18 cellular contexts compared by ENCODE assay signal in the genomic region with DNA sequence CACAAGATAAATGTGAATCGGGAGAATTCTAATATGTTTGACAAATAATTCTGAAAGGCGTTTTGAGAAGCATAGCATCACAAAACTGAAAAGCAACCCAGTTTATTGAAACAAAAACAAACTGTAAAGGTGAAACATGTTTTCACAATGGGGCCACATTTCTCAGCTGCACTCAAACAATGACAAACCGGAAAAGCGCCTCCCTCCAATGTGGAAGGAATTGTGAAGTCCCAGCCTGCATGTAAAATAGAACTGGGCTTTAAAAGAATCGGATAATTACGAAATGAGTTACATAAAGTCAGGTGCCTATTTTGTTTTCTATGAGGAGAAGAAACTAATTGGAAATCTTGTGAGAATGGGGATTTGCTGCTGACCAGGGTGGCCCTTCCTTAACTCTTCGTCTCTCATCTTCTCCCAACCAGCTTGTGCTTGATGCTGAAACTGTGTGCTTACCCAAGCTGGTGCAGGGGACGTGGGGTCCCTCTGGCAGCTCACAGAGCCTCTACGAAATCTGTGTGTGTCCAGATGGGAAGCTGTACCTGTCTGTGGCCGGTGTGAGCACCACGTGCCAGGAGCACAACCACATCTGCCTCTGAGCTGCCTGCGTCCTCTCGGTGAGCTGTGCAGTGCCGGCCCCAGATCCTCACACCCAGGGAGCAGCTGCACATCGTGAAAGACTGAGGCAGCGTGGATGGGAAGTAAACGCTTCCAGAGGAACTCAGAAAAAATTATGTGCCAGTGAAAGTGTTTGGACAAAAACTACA.
DNase-seq lines count a peak whose midpoint lies in the region; ATAC-seq and TF ChIP-seq lines count a peak whose summit lies in the region.
"Had no signal": no experiment of that assay in that cellular context is flagged by ENCODE, and none has a peak within 500 bp of the region (broad histone marks: within the 10 kb centered on the region; RNA-seq: fewer than 3 reads in every experiment).

No MANE protein-coding gene starts in this region.

- no TSS peak for BruUV-seq in PC-3 (replicated peaks; lab: Mats Ljungman, UMichigan)

- intact Hi-C loops in PC-3 (cut with micrococcal nuclease): loop anchor here (2.0 to 5.0 kb wide), 2 partner anchors 51 to 1687 kb away; no protein-coding TSS in a partner anchor
- intact Hi-C loops in psoas muscle (cut with DNase I): loop anchor here in 1 of 2 donors (2.0 kb wide), 1 partner anchor 51 kb away; no protein-coding TSS in a partner anchor

- TF ChIP-seq CTCF in PC-3 (conservative IDR thresholded peaks at IDR 0.05; ENCODE audit: low read depth, low read length): no peak
- no peak for TF ChIP-seq CTCF in fibroblast of lung (conservative IDR thresholded peaks at IDR 0.05 in 1 of 2, IDR thresholded peaks at IDR 0.05 in 1 of 2; ENCODE audit: low read depth in 1 of 2, low read length in 2 of 2)
- no peak for TF ChIP-seq CTCF in psoas muscle (IDR thresholded peaks at IDR 0.05)

- POLR2A ChIA-PET in PC-3 (lab: Charles Lee; ENCODE audit: unreplicated experiment): no interaction called here

- no peak for ATAC-seq in PC-3
- ATAC-seq in psoas muscle: no peak
- ATAC-seq: activated CD8-positive, alpha-beta memory T cell treated with anti-CD3 and anti-CD28 coated beads, Interleukin-2, amount 10 ng/mL, durations not matched to agents 7 days and 5 days; stimulated activated effector memory CD8-positive, alpha-beta T cell treated with anti-CD3 and anti-CD28 coated beads, Interleukin-12 subunit alpha, Interleukin-12 subunit beta, amount 100 ng/mL, for 72 hours had no signal

- H3K79me2 ChIP-seq in PC-3 (ENCODE audit: low read length) (no peaks in the 10 kb centered on the region), fibroblast of lung (ENCODE audit: control insufficient read depth, insufficient read depth, low read length) (no peaks in the 10 kb centered on the region)

- DNase-seq in DMS53 (lab: John Stamatoyannopoulos, UW) (peak; percentile 58), DMS53 treated with DMSO at 0.1 percent for 48 hours (lab: John Stamatoyannopoulos, UW; ENCODE audit: unreplicated experiment) (no peak), PC-3 (peak; percentile 38), fibroblast of lung (ENCODE audit: low read depth in 2 of 2) (peak; percentile 36 to 61), psoas muscle (no peak), NCI-H187 (lab: John Stamatoyannopoulos, UW) (no peak), cerebellum (ENCODE audit: low spot score) (no peak), NCI-H1092 treated with DMSO at 0.1 percent for 48 hours (lab: John Stamatoyannopoulos, UW) (no peak)
- DNase-seq: activated B cell treated with CpG ODN at 0.5 μM for 24 hours; activated CD8-positive, alpha-beta memory T cell treated with anti-CD3 and anti-CD28 coated beads, Interleukin-2, amount 10 ng/mL, durations not matched to agents 7 days and 5 days; amniotic stem cell; Kasumi-1; naive B cell; NCI-H2227 treated with DMSO at 0.1 percent for 48 hours; SHP77 treated with DMSO at 0.1 percent for 48 hours had no signal

- H3K4me2 ChIP-seq in PC-3 (ENCODE audit: low read length) (peak overlapping the region; percentile 16), fibroblast of lung (ENCODE audit: extremely low read depth, insufficient read depth, low read length) (peak overlapping the region; percentile 1)

- no peaks in the 10 kb centered on the region for H3F3A ChIP-seq in PC-3 (ENCODE audit: low read length, unreplicated experiment)

- H3K9me3 ChIP-seq in PC-3 (ENCODE audit: low read length): no peaks in the 10 kb centered on the region
- H3K9me3 ChIP-seq in fibroblast of lung (ENCODE audit: control insufficient read depth, insufficient read depth, low read depth, low read length): no peaks in the 10 kb centered on the region
- H3K9me3 ChIP-seq in psoas muscle: no peaks in the 10 kb centered on the region
- H3K9me3 ChIP-seq: HAP-1 had no signal

- H3K9ac ChIP-seq in PC-3 (ENCODE audit: low read length) (no peak overlapping the region), fibroblast of lung (ENCODE audit: insufficient read depth, low read length) (no peak overlapping the region)

- H3K4me1 ChIP-seq in PC-3 (ENCODE audit: insufficient read depth, low read length) (peaks cover 47% of the 10 kb centered on the region), fibroblast of lung (ENCODE audit: control insufficient read depth, extremely low read depth, insufficient read depth, low read length) (peaks cover 11% of the 10 kb centered on the region), psoas muscle (peaks cover 26% of the 10 kb centered on the region)

- no peaks in the 10 kb centered on the region for H3K9me2 ChIP-seq in PC-3 (replicated peaks; ENCODE audit: low read length)

- H4K20me1 ChIP-seq in PC-3 (ENCODE audit: low read length) (no peaks in the 10 kb centered on the region), fibroblast of lung (ENCODE audit: control insufficient read depth, extremely low read depth, insufficient read depth, low read length) (no peaks in the 10 kb centered on the region)

- H3K4me3 ChIP-seq in PC-3 (ENCODE audit: low read length) (no peak overlapping the region), fibroblast of lung (replicated peaks in 1 of 4; ENCODE audit: control extremely low read depth in 1 of 4, insufficient read depth in 1 of 4, low read depth in 3 of 4, low read length in 4 of 4) (no peak overlapping the region), psoas muscle (no peak overlapping the region)
- H3K4me3 ChIP-seq: HAP-1 had no signal

- CTCF ChIA-PET in PC-3 (lab: Charles Lee): interaction anchor here (0.7 kb wide), 1 partner anchor 1187 kb away, joined by 3 read pairs; no protein-coding TSS in a partner anchor

- H2AFZ ChIP-seq in PC-3 (ENCODE audit: low read length) (peak overlapping the region; percentile 56), fibroblast of lung (ENCODE audit: low read length) (no peak overlapping the region)

- H3K36me3 ChIP-seq in PC-3 (ENCODE audit: low read depth, low read length) (no peaks in the 10 kb centered on the region), fibroblast of lung (ENCODE audit: control insufficient read depth, insufficient read depth, low read length) (no peaks in the 10 kb centered on the region), psoas muscle (ENCODE audit: insufficient read depth in 1 of 2, low read depth in 1 of 2) (no peaks in the 10 kb centered on the region)
- H3K36me3 ChIP-seq: HAP-1 had no signal

- WGBS in psoas muscle, 3 donors: 50 to 62% (median 53%) methylated on average over 17 of the region's 17 CpGs

- H3K27ac ChIP-seq in PC-3 (ENCODE audit: low read length): no peak overlapping the region
- H3K27ac ChIP-seq in fibroblast of lung (ENCODE audit: insufficient read depth, low read length): no peak overlapping the region
- peak overlapping the region; percentile 38 for H3K27ac ChIP-seq in psoas muscle
- H3K27ac ChIP-seq: 22Rv1 had no signal

- H3K27me3 ChIP-seq in PC-3 (ENCODE audit: low read length) (no peaks in the 10 kb centered on the region), fibroblast of lung (ENCODE audit: control insufficient read depth, insufficient read depth, low read length) (no peaks in the 10 kb centered on the region), psoas muscle (ENCODE audit: insufficient read depth in 3 of 3, low read length in 2 of 3) (no peaks in the 10 kb centered on the region)

Comparison
In these comparisons a context has a peak if more than half of its experiments do, and no peak if none do; other contexts are left out.
1. DNase-seq: peak in DMS53 (single experiment), PC-3 (single experiment) and fibroblast of lung (2 of 2); none in DMS53 treated with DMSO at 0.1 percent for 48 hours (single experiment), psoas muscle (0 of 2), NCI-H187 (0 of 2), cerebellum (single experiment) and NCI-H1092 treated with DMSO at 0.1 percent for 48 hours (single experiment).